8 cellular contexts compared by ENCODE assay signal in genomic region chr17:41835214-41835799, GRCh38. TPM values are rescaled to one million over a fixed set of nuclear protein-coding genes. Genes with fewer than 3 reads are reported as not detected.
DNase-seq lines count a peak whose midpoint lies in the region; ATAC-seq and TF ChIP-seq lines count a peak whose summit lies in the region.

No MANE protein-coding gene starts in this region.

- H3K9me2 ChIP-seq in MM.1S (replicated peaks; ENCODE audit: insufficient read depth, low read length): no peaks in the 10 kb centered on the region

- H3K56ac ChIP-seq in mesendoderm (ENCODE audit: low read length): peak overlapping the region; percentile 97

- H3K4me3 ChIP-seq in MM.1S (ENCODE audit: low read length) (peak overlapping the region; percentile 87), mesendoderm (ENCODE audit: low read length) (peak overlapping the region; percentile 87), aorta (ENCODE audit: low read length in 2 of 2) (peak overlapping the region; percentile 44 to 54)

- peak overlapping the region; percentile 53 for H3K18ac ChIP-seq in mesendoderm (ENCODE audit: low read length)

- no peak overlapping the region for H2BK15ac ChIP-seq in mesendoderm (replicated peaks; ENCODE audit: low read depth)

- WGBS in mesendoderm (ENCODE audit: extremely low coverage, insufficient coverage, low lambda C conversion rate): no CpG with 5 or more reads among the region's 13 CpGs
- WGBS in aorta, 2 donors: 10 to 11% methylated on average over 13 of the region's 13 CpGs

- H3K36me3 Mint-ChIP-seq in activated CD4-positive, alpha-beta T cell treated with anti-CD3 and anti-CD28 coated beads, Interleukin-2, amount 10 ng/mL, durations not matched to agents 7 days and 5 days (ENCODE audit: low read depth): peaks cover 7% of the 10 kb centered on the region
- H3K36me3 Mint-ChIP-seq in chondrocyte (ENCODE audit: low read depth): peaks cover 9% of the 10 kb centered on the region

- H3K4me1 Mint-ChIP-seq in activated CD4-positive, alpha-beta T cell treated with anti-CD3 and anti-CD28 coated beads, Interleukin-2, amount 10 ng/mL, durations not matched to agents 7 days and 5 days: peaks cover 16% of the 10 kb centered on the region
- peaks cover 17% of the 10 kb centered on the region for H3K4me1 Mint-ChIP-seq in chondrocyte (ENCODE audit: low read depth)

- intact Hi-C loops in aorta (cut with DNase I): no loop called here

- no peak for TF ChIP-seq CTCF in MM.1S (IDR thresholded peaks at IDR 0.05; ENCODE audit: low read length)
- TF ChIP-seq CTCF in chondrocyte (IDR thresholded peaks at IDR 0.05): no peak

- no peak overlapping the region for H2AK5ac ChIP-seq in mesendoderm (ENCODE audit: low read length)

- no peaks in the 10 kb centered on the region for H3K27me3 ChIP-seq in MM.1S (replicated peaks; ENCODE audit: insufficient read depth, low read length)
- no peaks in the 10 kb centered on the region for H3K27me3 ChIP-seq in mesendoderm (ENCODE audit: insufficient read depth, low read length, poor library complexity)
- no peaks in the 10 kb centered on the region for H3K27me3 ChIP-seq in aorta (ENCODE audit: control insufficient read depth in 1 of 2, insufficient read depth in 2 of 2, low read length in 1 of 2)

- H2BK5ac ChIP-seq in mesendoderm (ENCODE audit: low read length): no peak overlapping the region

- H3K23ac ChIP-seq in mesendoderm (ENCODE audit: low read length): no peak overlapping the region

- DNase-seq in activated CD4-positive, alpha-beta T cell treated with anti-CD3 and anti-CD28 coated beads, Interleukin-2, amount 10 ng/mL, durations not matched to agents 7 days and 5 days: no peak
- no peak for DNase-seq in activated CD4-positive, alpha-beta T cell treated with anti-CD3 and anti-CD28 coated beads, Interleukin-2, amount 50 U/mL, for 1 hour
- DNase-seq in MM.1S: no peak
- no peak for DNase-seq in chondrocyte (ENCODE audit: low spot score)
- no peak for DNase-seq in mesendoderm
- DNase-seq in aorta: no peak
- no peak for DNase-seq in NCI-H1436 treated with DMSO at 0.1 percent for 48 hours (lab: John Stamatoyannopoulos, UW)

- H3K9ac ChIP-seq in MM.1S (ENCODE audit: low read length): peak overlapping the region; percentile 79
- H3K9ac ChIP-seq in mesendoderm (ENCODE audit: low read length): peak overlapping the region; percentile 92

- peak overlapping the region; percentile 63 for H3K4ac ChIP-seq in mesendoderm (ENCODE audit: low read depth, low read length)

- H4K8ac ChIP-seq in mesendoderm (ENCODE audit: low read depth, low read length): no peak overlapping the region

- H3K36me3 ChIP-seq in MM.1S (replicated peaks; ENCODE audit: insufficient read depth, low read length) (no peaks in the 10 kb centered on the region), mesendoderm (ENCODE audit: control insufficient read depth, insufficient read depth, low read length) (peaks cover 2% of the 10 kb centered on the region), aorta (ENCODE audit: control insufficient read depth in 1 of 2, insufficient read depth in 2 of 2, low read length in 1 of 2) (peaks cover 0 to 2% of the 10 kb centered on the region in 2 donors)

- peaks cover 3% of the 10 kb centered on the region for H3K27me3 Mint-ChIP-seq in activated CD4-positive, alpha-beta T cell treated with anti-CD3 and anti-CD28 coated beads, Interleukin-2, amount 10 ng/mL, durations not matched to agents 7 days and 5 days
- H3K27me3 Mint-ChIP-seq in chondrocyte (ENCODE audit: low read depth): no peaks in the 10 kb centered on the region

- no peak overlapping the region for H2BK120ac ChIP-seq in mesendoderm (ENCODE audit: low read depth, low read length)

- H3K9me3 Mint-ChIP-seq in activated CD4-positive, alpha-beta T cell treated with anti-CD3 and anti-CD28 coated beads, Interleukin-2, amount 10 ng/mL, durations not matched to agents 7 days and 5 days: no peaks in the 10 kb centered on the region
- H3K9me3 Mint-ChIP-seq in chondrocyte (ENCODE audit: low read depth): no peaks in the 10 kb centered on the region

- peaks cover 1% of the 10 kb centered on the region for H3K79me1 ChIP-seq in mesendoderm (ENCODE audit: low read length)

- peak overlapping the region; percentile 16 for H3K27ac Mint-ChIP-seq in activated CD4-positive, alpha-beta T cell treated with anti-CD3 and anti-CD28 coated beads, Interleukin-2, amount 10 ng/mL, durations not matched to agents 7 days and 5 days
- H3K27ac Mint-ChIP-seq in chondrocyte (ENCODE audit: unreplicated experiment): no peak overlapping the region

- peak overlapping the region; percentile 78 for H2AFZ ChIP-seq in MM.1S (ENCODE audit: low read length)

- ATAC-seq in aorta (ENCODE audit: low FRiP score) (peak; percentile 70), GM21381 (IDR thresholded peaks at IDR 0.05; ENCODE audit: unreplicated experiment) (no peak)

- H3K4me3 Mint-ChIP-seq in activated CD4-positive, alpha-beta T cell treated with anti-CD3 and anti-CD28 coated beads, Interleukin-2, amount 10 ng/mL, durations not matched to agents 7 days and 5 days: peak overlapping the region; percentile 74
- H3K4me3 Mint-ChIP-seq in chondrocyte (ENCODE audit: unreplicated experiment): peak overlapping the region; percentile 72

- peak overlapping the region; percentile 63 for H3K4me2 ChIP-seq in MM.1S (ENCODE audit: low read depth, low read length)
- peak overlapping the region; percentile 52 for H3K4me2 ChIP-seq in mesendoderm (ENCODE audit: low read length)

- H3K79me2 ChIP-seq in MM.1S (ENCODE audit: low read length) (no peaks in the 10 kb centered on the region), mesendoderm (ENCODE audit: control insufficient read depth, insufficient read depth, low read length) (no peaks in the 10 kb centered on the region)

- H4K5ac ChIP-seq in mesendoderm (ENCODE audit: low read length): no peak overlapping the region

- no peak overlapping the region for H3K27ac ChIP-seq in MM.1S (ENCODE audit: low read length)
- H3K27ac ChIP-seq in mesendoderm (ENCODE audit: low read depth, low read length): no peak overlapping the region
- H3K27ac ChIP-seq in aorta (ENCODE audit: low read depth in 1 of 2, low read length in 2 of 2): peak overlapping the region in 1 of 2 donors; percentile 11

- POLR2A ChIA-PET in activated CD4-positive, alpha-beta T cell treated with anti-CD3 and anti-CD28 coated beads, Interleukin-2, amount 10 ng/mL, durations not matched to agents 7 days and 5 days (lab: Charles Lee): no interaction called here

- H4K20me1 ChIP-seq in MM.1S (ENCODE audit: insufficient read depth, low read length): no peaks in the 10 kb centered on the region

- no peaks in the 10 kb centered on the region for H3K9me3 ChIP-seq in MM.1S (replicated peaks; ENCODE audit: insufficient read depth, low read length)
- no peaks in the 10 kb centered on the region for H3K9me3 ChIP-seq in aorta (ENCODE audit: control insufficient read depth, low read length)

- H3F3A ChIP-seq in MM.1S (ENCODE audit: insufficient read depth, low read length): no peaks in the 10 kb centered on the region

- CTCF ChIA-PET in activated CD4-positive, alpha-beta T cell treated with anti-CD3 and anti-CD28 coated beads, Interleukin-2, amount 10 ng/mL, durations not matched to agents 7 days and 5 days (lab: Charles Lee): interaction anchor here (0.6 to 0.7 kb wide), 2 partner anchors 34 to 329 kb away, joined by 3 to 4 read pairs; no protein-coding TSS in a partner anchor

- H3K4me1 ChIP-seq in MM.1S (ENCODE audit: low read length): peaks cover 6% of the 10 kb centered on the region; the same call in 1 of the 2 replicates
- peaks cover 2% of the 10 kb centered on the region for H3K4me1 ChIP-seq in mesendoderm (ENCODE audit: control insufficient read depth, low read depth, low read length)
- no peaks in the 10 kb centered on the region for H3K4me1 ChIP-seq in aorta (ENCODE audit: control insufficient read depth in 1 of 2, insufficient read depth in 2 of 2, low read length in 2 of 2)

RNA-seq across cellular contexts. Expression of gene NT5C3B, which starts 0.7 kb away (rescaled TPM):
- total RNA-seq in activated CD4-positive, alpha-beta T cell treated with anti-CD3 and anti-CD28 coated beads, Interleukin-2, amount 10 ng/mL, durations not matched to agents 7 days and 5 days: 10 to 100 TPM; 13.7 to 17.7 TPM
- 39.8 to 52.4 TPM (median 47.8 TPM) in 3 replicates for total RNA-seq in chondrocyte
- 57.5 TPM for polyA plus RNA-seq in mesendoderm (2013, experiment 1 of 2)
- 59.6 TPM for polyA plus RNA-seq in mesendoderm (2013, experiment 2 of 2)
- total RNA-seq in aorta: 10 to 100 TPM; 43.5 to 64.3 TPM
- 100 to 1,000 TPM; 100 to 155 TPM for polyA plus RNA-seq in aorta

RNA-seq across cellular contexts. Expression of gene KLHL10, which starts 2.3 kb away (rescaled TPM):
- total RNA-seq in activated CD4-positive, alpha-beta T cell treated with anti-CD3 and anti-CD28 coated beads, Interleukin-2, amount 10 ng/mL, durations not matched to agents 7 days and 5 days: not detected
- total RNA-seq in chondrocyte: 0.67 TPM in 1 of 3 replicates, not detected in the others
- 0.18 TPM for polyA plus RNA-seq in mesendoderm (2013, experiment 1 of 2)
- 0.13 TPM for polyA plus RNA-seq in mesendoderm (2013, experiment 2 of 2)
- under 1 TPM; 0.36 TPM for total RNA-seq in aorta
- polyA plus RNA-seq in aorta: under 1 TPM in 1 of 2 donors, not detected in 1; 0.97 TPM

RNA-seq across cellular contexts. Expression of gene FKBP10, which starts 22.5 kb away (rescaled TPM):
- total RNA-seq in activated CD4-positive, alpha-beta T cell treated with anti-CD3 and anti-CD28 coated beads, Interleukin-2, amount 10 ng/mL, durations not matched to agents 7 days and 5 days: under 1 TPM in 1 of 2 experiments, not detected in 1; 0.44 TPM
- total RNA-seq in chondrocyte: 557 to 584 TPM (median 567 TPM) in 3 replicates
- polyA plus RNA-seq in mesendoderm (2013, experiment 1 of 2): 113 TPM
- polyA plus RNA-seq in mesendoderm (2013, experiment 2 of 2): 114 TPM
- total RNA-seq in aorta: 100 to 1,000 TPM; 140 to 172 TPM
- polyA plus RNA-seq in aorta: 100 to 1,000 TPM in 1 of 2 donors, 10 to 100 TPM in 1; 70.5 to 260 TPM

RNA-seq across cellular contexts. Expression of gene P3H4, which starts 23.6 kb away (rescaled TPM):
- total RNA-seq in activated CD4-positive, alpha-beta T cell treated with anti-CD3 and anti-CD28 coated beads, Interleukin-2, amount 10 ng/mL, durations not matched to agents 7 days and 5 days: 1 to 10 TPM; 1.2 to 2.4 TPM
- total RNA-seq in chondrocyte (83.8 to 109 TPM (median 84.8 TPM) in 3 replicates), aorta (10 to 100 TPM; 14.4 to 19.6 TPM)
- 16.0 TPM for polyA plus RNA-seq in mesendoderm (2013, experiment 1 of 2)
- polyA plus RNA-seq in mesendoderm (2013, experiment 2 of 2): 15.3 TPM
- 10 to 100 TPM; 10.5 to 15.1 TPM for polyA plus RNA-seq in aorta

RNA-seq across cellular contexts. Expression of gene KLHL11, which starts 29.9 kb away (rescaled TPM):
- 10 to 100 TPM; 13.2 to 13.9 TPM for total RNA-seq in activated CD4-positive, alpha-beta T cell treated with anti-CD3 and anti-CD28 coated beads, Interleukin-2, amount 10 ng/mL, durations not matched to agents 7 days and 5 days
- total RNA-seq in chondrocyte (12.9 to 15.3 TPM (median 14.6 TPM) in 3 replicates), aorta (10 to 100 TPM; 11.9 TPM)
- 3.1 TPM for polyA plus RNA-seq in mesendoderm (2013, experiment 1 of 2)
- polyA plus RNA-seq in mesendoderm (2013, experiment 2 of 2): 2.8 TPM
- polyA plus RNA-seq in aorta: 1 to 10 TPM; 1.0 to 1.8 TPM

Comparison
In these comparisons a context has a peak if more than half of its experiments do, and no peak if none do; other contexts are left out.
1. RNA of gene FKBP10, which starts 22.5 kb away (total RNA-seq): 557 to 584 TPM in chondrocyte and 140 to 172 TPM in aorta; 0.44 TPM in activated CD4-positive, alpha-beta T cell treated with anti-CD3 and anti-CD28 coated beads, Interleukin-2, amount 10 ng/mL, durations not matched to agents 7 days and 5 days; every median in the first group is over 10 times any median in the second.
2. Peak in every context shown above with its lines, with median percentiles within 50 percentile points of each other: H3K4me3 ChIP-seq.